Comparison of ENCODE assay signal across 14 cellular contexts in the genomic region with DNA sequence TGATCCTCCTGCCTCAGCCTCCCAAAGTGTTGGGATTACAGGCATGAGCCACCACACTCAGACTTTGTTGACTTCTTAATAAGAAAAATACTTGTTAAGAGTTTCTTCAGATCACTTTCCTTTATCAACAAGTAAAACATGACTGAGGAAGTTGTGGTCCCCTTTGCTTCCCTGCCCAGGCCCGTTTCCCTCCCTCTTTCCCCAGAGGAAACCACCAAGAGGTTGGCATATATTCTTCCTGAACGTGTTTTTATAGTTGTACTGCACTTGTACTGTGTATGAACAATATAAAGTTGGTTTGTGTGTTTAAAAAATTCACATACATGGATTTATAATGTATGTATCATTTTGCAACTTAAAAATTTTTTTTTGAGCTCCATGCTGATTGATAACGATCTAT. TPM values are rescaled to one million over a fixed set of nuclear protein-coding genes. Genes with fewer than 3 reads are reported as not detected.
DNase-seq lines count a peak whose midpoint lies in the region; ATAC-seq and TF ChIP-seq lines count a peak whose summit lies in the region.
"Had no signal": no experiment of that assay in that cellular context is flagged by ENCODE, and none has a peak within 500 bp of the region (broad histone marks: within the 10 kb centered on the region; RNA-seq: fewer than 3 reads in every experiment).

No MANE protein-coding gene starts in this region.

- peaks cover 7% of the 10 kb centered on the region for H3K4me1 ChIP-seq in CD4-positive, CD25-positive, alpha-beta regulatory T cell (ENCODE audit: control insufficient read depth, insufficient read depth, low read length, poor library complexity, severe bottlenecking)
- no peaks in the 10 kb centered on the region for H3K4me1 ChIP-seq in GM23338 (ENCODE audit: insufficient read depth)

- H3K4me1 Mint-ChIP-seq in CD4-positive, CD25-positive, alpha-beta regulatory T cell = peaks cover 6 to 26% (median 16%) of the 10 kb centered on the region in 4 donors
- H3K4me1 Mint-ChIP-seq in immature natural killer cell (peaks cover 12 to 15% of the 10 kb centered on the region in 2 donors), GM23338 (no peaks in the 10 kb centered on the region)
- H3K4me1 Mint-ChIP-seq: WTC11 had no signal

- no peak for ATAC-seq in CD4-positive, CD25-positive, alpha-beta regulatory T cell (ENCODE audit: low read depth in 2 of 2)
- no peak for ATAC-seq in HG03457 (IDR thresholded peaks at IDR 0.05; ENCODE audit: unreplicated experiment)
- ATAC-seq in GM23338 = no peak
- ATAC-seq: esophagus mucosa, WTC11 had no signal

- H3K79me2 ChIP-seq in GM23338 (replicated peaks; ENCODE audit: insufficient read depth) = peaks cover 32% of the 10 kb centered on the region

- no peaks in the 10 kb centered on the region for H3K9me3 ChIP-seq in CD4-positive, CD25-positive, alpha-beta regulatory T cell (ENCODE audit: control insufficient read depth in 2 of 2, low read length in 2 of 2)

- H2AFZ ChIP-seq in GM23338 = no peak overlapping the region

- H3K4me2 ChIP-seq in GM23338 = no peak overlapping the region

- H3K27ac Mint-ChIP-seq in CD4-positive, CD25-positive, alpha-beta regulatory T cell = peak overlapping the region; percentile 69 to 94 (median 78)
- H3K27ac Mint-ChIP-seq in immature natural killer cell (peak overlapping the region; percentile 45 to 89 (median 54)), GM23338 (no peak overlapping the region)
- H3K27ac Mint-ChIP-seq: WTC11 had no signal

- no peaks in the 10 kb centered on the region for H3K9me2 ChIP-seq in GM23338 (ENCODE audit: insufficient read depth)

- no peaks in the 10 kb centered on the region for H3K9me3 Mint-ChIP-seq in CD4-positive, CD25-positive, alpha-beta regulatory T cell
- H3K9me3 Mint-ChIP-seq in immature natural killer cell = no peaks in the 10 kb centered on the region
- H3K9me3 Mint-ChIP-seq in GM23338 = no peaks in the 10 kb centered on the region
- H3K9me3 Mint-ChIP-seq: IgD-negative memory B cell, WTC11 had no signal

- TF ChIP-seq CTCF in GM23338 (conservative IDR thresholded peaks at IDR 0.05; ENCODE audit: low read depth in 2 of 2) = no peak

- DNase-seq in CD4-positive, CD25-positive, alpha-beta regulatory T cell = no peak
- DNase-seq in GF-D8 (lab: John Stamatoyannopoulos, UW) (peak; percentile 80), UCSD-AML1 (lab: John Stamatoyannopoulos, UW; ENCODE audit: unreplicated experiment) (peak; percentile 65), immature natural killer cell (no peak), GM23338 (ENCODE audit: low spot score) (no peak)
- DNase-seq in central memory CD4-positive, alpha-beta T cell = no peak
- DNase-seq: DMS 273 treated with DMSO at 0.1 percent for 48 hours; GOT3; NCI-H1417; stimulated activated CD4-positive, alpha-beta T cell treated with anti-CD3 and anti-CD28 coated beads, Interleukin-1b, Interleukin-23, amount 100 ng/mL, for 48 hours had no signal

- H3K4me3 ChIP-seq in CD4-positive, CD25-positive, alpha-beta regulatory T cell (ENCODE audit: low read depth, low read length) = no peak overlapping the region
- no peak overlapping the region for H3K4me3 ChIP-seq in GM23338

- no peaks in the 10 kb centered on the region for H3F3A ChIP-seq in GM23338 (replicated peaks; ENCODE audit: low read depth)

- peaks cover 31% of the 10 kb centered on the region for H3K36me3 ChIP-seq in CD4-positive, CD25-positive, alpha-beta regulatory T cell (ENCODE audit: control insufficient read depth, insufficient read depth, low read length)
- H3K36me3 ChIP-seq in GM23338 (ENCODE audit: insufficient read depth) = peaks cover 17% of the 10 kb centered on the region

- no peaks in the 10 kb centered on the region for H3K27me3 Mint-ChIP-seq in CD4-positive, CD25-positive, alpha-beta regulatory T cell
- H3K27me3 Mint-ChIP-seq in immature natural killer cell (ENCODE audit: low read depth in 3 of 3) = no peaks in the 10 kb centered on the region
- H3K27me3 Mint-ChIP-seq in GM23338 (ENCODE audit: insufficient read depth, low read depth, poor library complexity) = no peaks in the 10 kb centered on the region
- H3K27me3 Mint-ChIP-seq: IgD-negative memory B cell had no signal

- no peaks in the 10 kb centered on the region for H3K27me3 ChIP-seq in CD4-positive, CD25-positive, alpha-beta regulatory T cell (ENCODE audit: control insufficient read depth, insufficient read depth, low read length)
- H3K27me3 ChIP-seq in GM23338 (ENCODE audit: insufficient read depth) = no peaks in the 10 kb centered on the region

- peak overlapping the region; percentile 10 for H3K27ac ChIP-seq in CD4-positive, CD25-positive, alpha-beta regulatory T cell (ENCODE audit: insufficient read depth, low read length, poor library complexity, severe bottlenecking)
- H3K27ac ChIP-seq in GM23338 (ENCODE audit: low read depth) = no peak overlapping the region

- peaks cover 17% of the 10 kb centered on the region for H3K36me3 Mint-ChIP-seq in CD4-positive, CD25-positive, alpha-beta regulatory T cell
- H3K36me3 Mint-ChIP-seq in immature natural killer cell (peaks cover 3 to 12% (median 6%) of the 10 kb centered on the region in 3 donors), GM23338 (ENCODE audit: low read depth) (peaks cover 29% of the 10 kb centered on the region; the same call in 2 of the 3 replicates)

- H3K4me3 Mint-ChIP-seq in CD4-positive, CD25-positive, alpha-beta regulatory T cell = no peak overlapping the region
- H3K4me3 Mint-ChIP-seq in immature natural killer cell (no peak overlapping the region), GM23338 (no peak overlapping the region)
- H3K4me3 Mint-ChIP-seq: IgD-negative memory B cell, WTC11 had no signal

- H4K20me1 ChIP-seq in GM23338 (replicated peaks; ENCODE audit: insufficient read depth) = peaks cover 14% of the 10 kb centered on the region

TF ChIP-seq in GM23338, 12 proteins besides CTCF, POLR2A, EP300 and RAD21:
- no peak for TF ChIP-seq STAT1 (IDR thresholded peaks at IDR 0.05; ENCODE audit: unreplicated experiment)

RNA-seq across cellular contexts. Expression of a gene that starts 28.4 kb away (rescaled TPM):
- 51.9 TPM for total RNA-seq in CD4-positive, CD25-positive, alpha-beta regulatory T cell
- polyA plus RNA-seq in CD4-positive, CD25-positive, alpha-beta regulatory T cell = 10 to 100 TPM; 57.0 to 66.9 (median 62.2) TPM
- polyA plus RNA-seq in immature natural killer cell (10 to 100 TPM; 53.7 to 85.4 (median 58.2) TPM), GM23338 (2016; fragmentation: Nextera tagmentation; extraction: Ambion mirVana) (71.9 and 87.0 TPM in 2 replicates)
- total RNA-seq in GM23338 (2014; rRNA removed; shearing (Covaris generic)) = 90.0 and 94.7 TPM in 2 replicates

RNA-seq across cellular contexts. Expression of a gene that starts 37.7 kb away (rescaled TPM):
- total RNA-seq in CD4-positive, CD25-positive, alpha-beta regulatory T cell = 1,320 TPM
- 100 to 1,000 TPM; 375 to 624 (median 546) TPM for polyA plus RNA-seq in CD4-positive, CD25-positive, alpha-beta regulatory T cell
- polyA plus RNA-seq in immature natural killer cell = 100 to 1,000 TPM; 212 to 435 (median 395) TPM
- 1,413 and 1,678 TPM in 2 replicates for total RNA-seq in GM23338 (2014; rRNA removed; shearing (Covaris generic))
- 1,712 and 1,715 TPM in 2 replicates for polyA plus RNA-seq in GM23338 (2016; fragmentation: Nextera tagmentation; extraction: Ambion mirVana)

Comparison
In these comparisons a context has a peak if more than half of its experiments do, and no peak if none do; other contexts are left out.
1. DNase-seq: peak in GF-D8 (single experiment) and UCSD-AML1 (single experiment); none in CD4-positive, CD25-positive, alpha-beta regulatory T cell (0 of 3), immature natural killer cell (0 of 3), central memory CD4-positive, alpha-beta T cell (single experiment) and GM23338 (single experiment).